In genomic region chrX:153306527-153307115, GRCh38 we compare ENCODE assay signal across 2 cellular contexts.
TF ChIP-seq lines count a peak whose summit lies in the region.

No MANE protein-coding gene starts in this region.

TF ChIP-seq in GM23338, 12 proteins besides CTCF, POLR2A, EP300 and RAD21:
- no peak for TF ChIP-seq ZNF462 (CRISPR knock-in tag; IDR thresholded peaks at IDR 0.05)
- TF ChIP-seq POLR2AphosphoS5 (IDR thresholded peaks at IDR 0.05; ENCODE audit: low read depth): no peak
- TF ChIP-seq STAT1 (IDR thresholded peaks at IDR 0.05; ENCODE audit: unreplicated experiment): no peak
- no peak for TF ChIP-seq EZH2phosphoT487 (IDR thresholded peaks at IDR 0.05; ENCODE audit: unreplicated experiment)
- no peak for TF ChIP-seq JUNB (IDR thresholded peaks at IDR 0.05; ENCODE audit: unreplicated experiment)
- no peak for TF ChIP-seq EZH2 (IDR thresholded peaks at IDR 0.05; ENCODE audit: low read depth, unreplicated experiment)
- no peak for TF ChIP-seq ETS1 (IDR thresholded peaks at IDR 0.05)
- no peak for TF ChIP-seq CREB1 (CRISPR knock-in tag; IDR thresholded peaks at IDR 0.05; ENCODE audit: low read depth)
- no peak for TF ChIP-seq ZNF331 (CRISPR knock-in tag; IDR thresholded peaks at IDR 0.05; ENCODE audit: low read depth)
- TF ChIP-seq ZNF114 (CRISPR knock-in tag; IDR thresholded peaks at IDR 0.05): no peak
- no peak for TF ChIP-seq REST (IDR thresholded peaks at IDR 0.05; ENCODE audit: unreplicated experiment)
- no peak for TF ChIP-seq NANOG (IDR thresholded peaks at IDR 0.05; ENCODE audit: borderline replicate concordance)

TF ChIP-seq in WTC11, 78 proteins besides CTCF, POLR2A, EP300 and RAD21 (continued from another document):
- TF ChIP-seq PRDM15 (CRISPR knock-in tag; IDR thresholded peaks at IDR 0.05) (no peak), ZBTB43 (CRISPR knock-in tag; IDR thresholded peaks at IDR 0.05) (no peak), USF2 (CRISPR knock-in tag; IDR thresholded peaks at IDR 0.05) (peak; percentile 49), MYBL2 (CRISPR knock-in tag; IDR thresholded peaks at IDR 0.05) (no peak)
